Comparison of ENCODE assay signal across 28 cellular contexts in genomic region chr14:28896337-28896736, GRCh38.
"Had no signal": no experiment of that assay in that cellular context is flagged by ENCODE, and none has a peak within 500 bp of the region (broad histone marks: within the 10 kb centered on the region; RNA-seq: fewer than 3 reads in every experiment).

No MANE protein-coding gene starts in this region.

- DNase-seq: Kasumi-1, MG63, NCI-H1048, NCI-H1092 treated with DMSO at 0.1 percent for 48 hours, NCI-H1105 treated with DMSO at 0.1 percent for 48 hours, NCI-H1436, NCI-H146, NCI-H1694, NCI-H187, NCI-H1930, NCI-H2029 treated with DMSO at 0.1 percent for 48 hours, NCI-H2081 treated with DMSO at 0.1 percent for 48 hours, NCI-H2107, NCI-H2171, NCI-H226, NCI-H446 treated with DMSO at 0.1 percent for 48 hours, NCI-H510A, NCI-H524, NCI-H526, NCI-H774, PC-9, SHP77, SIG-M5, SJCRH30, T-helper 1 cell had no signal

- ATAC-seq: Panc1, Right ventricle myocardium inferior, SK-N-SH treated with all-trans-retinoic acid at 6 μM for 48 hours had no signal
